ENCODE assay signal across 28 cellular contexts in the genomic region with DNA sequence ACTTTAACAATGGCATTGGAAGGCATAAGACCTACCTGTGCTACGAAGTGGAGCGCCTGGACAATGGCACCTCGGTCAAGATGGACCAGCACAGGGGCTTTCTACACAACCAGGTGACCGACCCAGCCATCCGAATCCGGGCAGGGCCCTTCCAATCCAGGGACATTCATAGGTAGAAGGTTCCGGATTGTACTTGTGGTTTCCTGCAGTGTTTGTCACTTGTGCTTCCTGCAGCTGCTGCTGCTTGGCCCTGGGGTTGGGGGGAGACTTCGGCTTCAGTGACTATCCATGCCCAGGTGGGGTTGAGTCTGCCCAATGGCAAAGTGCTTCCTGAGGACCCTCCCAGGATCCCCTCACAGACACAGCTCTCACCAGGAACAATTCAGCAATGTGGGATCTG. TPM values are rescaled to one million over a fixed set of nuclear protein-coding genes. Genes with fewer than 3 reads are reported as not detected.
"Had no signal": no experiment of that assay in that cellular context is flagged by ENCODE, and none has a peak within 500 bp of the region (broad histone marks: within the 10 kb centered on the region; RNA-seq: fewer than 3 reads in every experiment).

No MANE protein-coding gene starts in this region.

- H3K4me1 Mint-ChIP-seq: T-cell had no signal

- H3K4me3 Mint-ChIP-seq: activated CD8-positive, alpha-beta T cell treated with anti-CD3 and anti-CD28 coated beads, Interleukin-2, amount 10 ng/mL, durations not matched to agents 7 days and 5 days; activated naive CD8-positive, alpha-beta T cell treated with anti-CD3 and anti-CD28 coated beads for 36 hours; activated T-cell treated with anti-CD3 and anti-CD28 coated beads, Interleukin-2, amount 50 U/mL, for 4 hours; T-cell; T-helper 2 cell treated with Interferon-gamma antibody and Interleukin-4, amounts not matched to agents 5 μg/mL and 100 μg/mL, for 36 hours had no signal

- DNase-seq: activated CD4-positive, alpha-beta T cell treated with anti-CD3 and anti-CD28 coated beads for 48 hours; activated CD8-positive, alpha-beta T cell treated with anti-CD3 and anti-CD28 coated beads, Interleukin-2, amount 10 ng/mL, durations not matched to agents 7 days and 5 days; activated effector memory CD4-positive, alpha-beta T cell treated with anti-CD3 and anti-CD28 coated beads, Interleukin-2, amount 50 U/mL, for 16 hours; activated naive CD4-positive, alpha-beta T cell treated with Interleukin-2 at 50 U/mL for 16 hours; activated naive CD8-positive, alpha-beta T cell treated with anti-CD3 and anti-CD28 coated beads for 36 hours; activated T-cell treated with anti-CD3 and anti-CD28 coated beads, Interleukin-2, amount 50 U/mL, for 4 hours; caudate nucleus; NCI-H1092; NCI-H1417; NCI-H2029; NCI-H2107; NCI-H2171 treated with DMSO at 0.1 percent for 48 hours; NCI-H226; NCI-H510A; NCI-H69; NK-92 treated with Interleukin-12 subunit alpha and Interleukin-12 subunit beta, amount 100 ng/mL, for 24 hours; OCI-M1; RPMI8226; T-cell had no signal

- H3K4me1 ChIP-seq: breast epithelium had no signal

- H3K27ac ChIP-seq: breast epithelium, KMS-11, SK-N-MC had no signal

- H3K9ac ChIP-seq: KMS-11 had no signal

- H3K9me3 Mint-ChIP-seq: activated naive CD8-positive, alpha-beta T cell treated with anti-CD3 and anti-CD28 coated beads for 36 hours; activated T-cell treated with anti-CD3 and anti-CD28 coated beads, Interleukin-2, amount 50 U/mL, for 4 hours; T-cell; T-helper 2 cell treated with Interferon-gamma antibody and Interleukin-4, amounts not matched to agents 5 μg/mL and 100 μg/mL, for 36 hours had no signal

- ATAC-seq: activated CD4-positive, CD25-positive, alpha-beta regulatory T cell treated with anti-CD3 and anti-CD28 coated beads, Interleukin-2, amount 50 U/mL, for 24 hours; activated CD8-positive, alpha-beta T cell treated with anti-CD3 and anti-CD28 coated beads, Interleukin-2, amount 10 ng/mL, durations not matched to agents 7 days and 5 days; activated T-cell treated with anti-CD3 and anti-CD28 coated beads, Interleukin-2, amount 50 U/mL, for 4 hours; Panc1; Right ventricle myocardium inferior; T-cell had no signal

- H3K36me3 Mint-ChIP-seq: activated naive CD8-positive, alpha-beta T cell treated with anti-CD3 and anti-CD28 coated beads for 36 hours; T-cell had no signal

- H3K36me3 ChIP-seq: breast epithelium had no signal

- H3K27me3 ChIP-seq: breast epithelium had no signal

- H3K27ac Mint-ChIP-seq: activated CD8-positive, alpha-beta T cell treated with anti-CD3 and anti-CD28 coated beads, Interleukin-2, amount 10 ng/mL, durations not matched to agents 7 days and 5 days; activated naive CD8-positive, alpha-beta T cell treated with anti-CD3 and anti-CD28 coated beads for 36 hours; T-cell; T-helper 2 cell treated with Interferon-gamma antibody and Interleukin-4, amounts not matched to agents 5 μg/mL and 100 μg/mL, for 36 hours had no signal

- H3K4me3 ChIP-seq: breast epithelium, SK-N-MC had no signal

- H3K9me3 ChIP-seq: breast epithelium had no signal

RNA-seq across cellular contexts. Expression of gene APOBEC3A, which starts 2.2 kb away (rescaled TPM):
- total RNA-seq: activated CD8-positive, alpha-beta T cell treated with anti-CD3 and anti-CD28 coated beads, Interleukin-2, amount 10 ng/mL, durations not matched to agents 7 days and 5 days; activated naive CD8-positive, alpha-beta T cell treated with anti-CD3 and anti-CD28 coated beads for 36 hours; cerebellum; MCF 10A; T-cell had no signal

RNA-seq across cellular contexts. Expression of gene APOBEC3B, which starts 22.6 kb away (rescaled TPM):
- total RNA-seq: cerebellum had no signal
